Comparison of ENCODE assay signal across 14 cellular contexts in the genomic region with DNA sequence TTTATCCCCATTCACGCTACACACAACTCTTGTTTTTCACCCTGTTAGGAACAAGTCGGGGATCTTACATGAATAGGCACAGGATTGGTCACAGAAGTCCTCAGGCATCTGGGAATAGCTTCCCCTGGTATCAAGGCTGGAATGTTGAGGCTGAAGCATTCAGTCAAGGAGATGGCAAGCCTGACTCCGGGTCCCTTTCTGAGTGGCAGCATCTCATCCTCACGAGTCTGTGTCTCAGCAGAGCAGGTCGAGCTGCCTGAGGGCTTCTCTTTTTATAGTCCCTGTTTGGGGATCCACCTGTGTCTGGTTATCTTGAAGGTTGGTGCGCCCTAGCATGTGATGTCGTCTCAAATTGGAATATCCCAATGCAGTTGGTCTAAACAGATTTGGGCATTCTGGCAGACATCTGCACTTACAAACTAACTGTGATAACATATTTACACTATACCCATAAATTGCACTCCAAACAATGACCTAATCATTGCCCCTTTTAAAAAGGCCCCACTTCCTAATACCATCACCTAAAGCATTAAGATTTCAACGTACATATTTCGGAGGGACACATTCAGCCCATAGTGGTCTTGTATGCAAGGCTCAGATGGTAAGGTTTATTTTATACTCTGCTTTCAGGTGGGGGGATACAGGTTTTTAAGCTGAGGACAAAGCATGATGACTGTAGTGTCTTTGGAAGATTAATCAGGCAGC.
DNase-seq lines count a peak whose midpoint lies in the region; ATAC-seq, FAIRE-seq and TF ChIP-seq lines count a peak whose summit lies in the region.
"Had no signal": no experiment of that assay in that cellular context is flagged by ENCODE, and none has a peak within 500 bp of the region (broad histone marks: within the 10 kb centered on the region; RNA-seq: fewer than 3 reads in every experiment).

No MANE protein-coding gene starts in this region.

- peaks cover 31% of the 10 kb centered on the region for H3K4me1 ChIP-seq in astrocyte (ENCODE audit: insufficient read depth, low read length)

- peaks cover 57% of the 10 kb centered on the region for H3K4me1 Mint-ChIP-seq in activated CD4-positive, alpha-beta T cell treated with anti-CD3 and anti-CD28 coated beads, Interleukin-2, amount 10 ng/mL, durations not matched to agents 7 days and 5 days
- peaks cover 48% of the 10 kb centered on the region for H3K4me1 Mint-ChIP-seq in activated naive CD8-positive, alpha-beta T cell treated with anti-CD3 and anti-CD28 coated beads, Interleukin-2, amount 10 ng/mL, durations not matched to agents 7 days and 5 days
- H3K4me1 Mint-ChIP-seq in activated naive CD8-positive, alpha-beta T cell treated with anti-CD3 and anti-CD28 coated beads for 36 hours = peaks cover 50% of the 10 kb centered on the region
- H3K4me1 Mint-ChIP-seq in astrocyte (ENCODE audit: low read depth, unreplicated experiment) = peaks cover 48% of the 10 kb centered on the region
- peaks cover 12 to 17% of the 10 kb centered on the region in 2 donors for H3K4me1 Mint-ChIP-seq in stimulated activated naive B cell treated with anti-CD40 and anti-IgM and Interleukin-4, amounts not matched to agents 10 μg/mL and 1 μg/mL and 100 μg/mL, for 72 hours

- no peaks in the 10 kb centered on the region for H3K9me3 Mint-ChIP-seq in activated CD4-positive, alpha-beta T cell treated with anti-CD3 and anti-CD28 coated beads, Interleukin-2, amount 10 ng/mL, durations not matched to agents 7 days and 5 days
- peaks cover 3% of the 10 kb centered on the region for H3K9me3 Mint-ChIP-seq in activated naive CD8-positive, alpha-beta T cell treated with anti-CD3 and anti-CD28 coated beads, Interleukin-2, amount 10 ng/mL, durations not matched to agents 7 days and 5 days
- no peaks in the 10 kb centered on the region for H3K9me3 Mint-ChIP-seq in activated naive CD8-positive, alpha-beta T cell treated with anti-CD3 and anti-CD28 coated beads for 36 hours
- H3K9me3 Mint-ChIP-seq in astrocyte (ENCODE audit: unreplicated experiment) = no peaks in the 10 kb centered on the region
- no peaks in the 10 kb centered on the region for H3K9me3 Mint-ChIP-seq in stimulated activated naive B cell treated with anti-CD40 and anti-IgM and Interleukin-4, amounts not matched to agents 10 μg/mL and 1 μg/mL and 100 μg/mL, for 72 hours

- no peaks in the 10 kb centered on the region for H3K27me3 Mint-ChIP-seq in activated CD4-positive, alpha-beta T cell treated with anti-CD3 and anti-CD28 coated beads, Interleukin-2, amount 10 ng/mL, durations not matched to agents 7 days and 5 days
- H3K27me3 Mint-ChIP-seq in activated naive CD8-positive, alpha-beta T cell treated with anti-CD3 and anti-CD28 coated beads, Interleukin-2, amount 10 ng/mL, durations not matched to agents 7 days and 5 days = no peaks in the 10 kb centered on the region
- H3K27me3 Mint-ChIP-seq in activated naive CD8-positive, alpha-beta T cell treated with anti-CD3 and anti-CD28 coated beads for 36 hours = no peaks in the 10 kb centered on the region
- H3K27me3 Mint-ChIP-seq in astrocyte (ENCODE audit: low read depth, unreplicated experiment) = no peaks in the 10 kb centered on the region
- H3K27me3 Mint-ChIP-seq in stimulated activated naive B cell treated with anti-CD40 and anti-IgM and Interleukin-4, amounts not matched to agents 10 μg/mL and 1 μg/mL and 100 μg/mL, for 72 hours = peaks cover 0 to 4% of the 10 kb centered on the region in 2 donors
- H3K27me3 Mint-ChIP-seq: CD4-positive, CD25-positive, alpha-beta regulatory T cell had no signal

- no peak for FAIRE-seq in astrocyte (lab: Jason Lieb, UNC)

- no peaks in the 10 kb centered on the region for H3K36me3 ChIP-seq in astrocyte (ENCODE audit: insufficient read depth, low read length)
- H3K36me3 ChIP-seq: BLaER1 treated with 17β-estradiol and CSF1 and Interleukin-3, amounts not matched to agents 10 nM and 100 nM had no signal

- H3K9me3 ChIP-seq in astrocyte (ENCODE audit: insufficient read depth, low read depth, low read length) = no peaks in the 10 kb centered on the region
- H3K9me3 ChIP-seq: BLaER1 treated with 17β-estradiol and CSF1 and Interleukin-3, amounts not matched to agents 10 nM and 100 nM had no signal

- H3K36me3 Mint-ChIP-seq in activated CD4-positive, alpha-beta T cell treated with anti-CD3 and anti-CD28 coated beads, Interleukin-2, amount 10 ng/mL, durations not matched to agents 7 days and 5 days (ENCODE audit: low read depth) = peaks cover 2% of the 10 kb centered on the region
- H3K36me3 Mint-ChIP-seq in activated naive CD8-positive, alpha-beta T cell treated with anti-CD3 and anti-CD28 coated beads, Interleukin-2, amount 10 ng/mL, durations not matched to agents 7 days and 5 days = peaks cover 1% of the 10 kb centered on the region
- peaks cover 4% of the 10 kb centered on the region for H3K36me3 Mint-ChIP-seq in activated naive CD8-positive, alpha-beta T cell treated with anti-CD3 and anti-CD28 coated beads for 36 hours
- peaks cover 10% of the 10 kb centered on the region for H3K36me3 Mint-ChIP-seq in astrocyte (ENCODE audit: low read depth, unreplicated experiment)
- no peaks in the 10 kb centered on the region for H3K36me3 Mint-ChIP-seq in stimulated activated naive B cell treated with anti-CD40 and anti-IgM and Interleukin-4, amounts not matched to agents 10 μg/mL and 1 μg/mL and 100 μg/mL, for 72 hours
- H3K36me3 Mint-ChIP-seq: CD4-positive, CD25-positive, alpha-beta regulatory T cell had no signal

- no peak overlapping the region for H3K4me3 Mint-ChIP-seq in activated CD4-positive, alpha-beta T cell treated with anti-CD3 and anti-CD28 coated beads, Interleukin-2, amount 10 ng/mL, durations not matched to agents 7 days and 5 days
- H3K4me3 Mint-ChIP-seq in activated naive CD8-positive, alpha-beta T cell treated with anti-CD3 and anti-CD28 coated beads, Interleukin-2, amount 10 ng/mL, durations not matched to agents 7 days and 5 days = no peak overlapping the region
- H3K4me3 Mint-ChIP-seq in activated naive CD8-positive, alpha-beta T cell treated with anti-CD3 and anti-CD28 coated beads for 36 hours = no peak overlapping the region
- H3K4me3 Mint-ChIP-seq in astrocyte (ENCODE audit: unreplicated experiment) = peak overlapping the region; percentile 23
- no peak overlapping the region for H3K4me3 Mint-ChIP-seq in stimulated activated naive B cell treated with anti-CD40 and anti-IgM and Interleukin-4, amounts not matched to agents 10 μg/mL and 1 μg/mL and 100 μg/mL, for 72 hours

- no peaks in the 10 kb centered on the region for H3K79me2 ChIP-seq in astrocyte (ENCODE audit: insufficient read depth, low read length)

- POLR2A ChIA-PET in activated CD4-positive, alpha-beta T cell treated with anti-CD3 and anti-CD28 coated beads, Interleukin-2, amount 10 ng/mL, durations not matched to agents 7 days and 5 days (lab: Charles Lee) = no interaction called here
- POLR2A ChIA-PET in activated naive CD8-positive, alpha-beta T cell treated with anti-CD3 and anti-CD28 coated beads, Interleukin-2, amount 10 ng/mL, durations not matched to agents 7 days and 5 days (lab: Charles Lee) = no interaction called here

- H3K27me3 ChIP-seq in astrocyte (ENCODE audit: insufficient read depth, low read length) = no peaks in the 10 kb centered on the region
- H3K27me3 ChIP-seq: BLaER1 treated with 17β-estradiol and CSF1 and Interleukin-3, amounts not matched to agents 10 nM and 100 nM had no signal

- H3K4me2 ChIP-seq in astrocyte (ENCODE audit: low read length) = no peak overlapping the region
- H3K4me2 ChIP-seq: BLaER1 treated with 17β-estradiol and CSF1 and Interleukin-3, amounts not matched to agents 10 nM and 100 nM had no signal

- no peak for ATAC-seq in activated naive CD8-positive, alpha-beta T cell treated with anti-CD3 and anti-CD28 coated beads, Interleukin-2, amount 10 ng/mL, durations not matched to agents 7 days and 5 days (ENCODE audit: low read depth)
- no peak for ATAC-seq in stimulated activated naive B cell treated with anti-CD40 and anti-IgM and Interleukin-4, amounts not matched to agents 10 μg/mL and 1 μg/mL and 100 μg/mL, for 72 hours (replicated peaks)

- no peak overlapping the region for H3K9ac ChIP-seq in astrocyte (ENCODE audit: low read length)
- H3K9ac ChIP-seq: BLaER1 treated with 17β-estradiol and CSF1 and Interleukin-3, amounts not matched to agents 10 nM and 100 nM; GM23248 had no signal

- H2AFZ ChIP-seq in astrocyte (ENCODE audit: low read depth, low read length) = no peak overlapping the region
- H2AFZ ChIP-seq: GM23248 had no signal

- no peak for DNase-seq in activated CD4-positive, alpha-beta T cell treated with anti-CD3 and anti-CD28 coated beads, Interleukin-2, amount 10 ng/mL, durations not matched to agents 7 days and 5 days
- no peak for DNase-seq in activated CD4-positive, alpha-beta T cell treated with anti-CD3 and anti-CD28 coated beads for 1 hour
- no peak for DNase-seq in activated naive CD8-positive, alpha-beta T cell treated with anti-CD3 and anti-CD28 coated beads, Interleukin-2, amount 10 ng/mL, durations not matched to agents 7 days and 5 days
- no peak for DNase-seq in activated naive CD8-positive, alpha-beta T cell treated with anti-CD3 and anti-CD28 coated beads for 36 hours
- no peak for DNase-seq in astrocyte (ENCODE audit: low read depth)
- no peak for DNase-seq in stimulated activated naive B cell treated with anti-CD40 and anti-IgM and Interleukin-4, amounts not matched to agents 10 μg/mL and 1 μg/mL and 100 μg/mL, for 72 hours
- no peak for DNase-seq in effector CD8-positive, alpha-beta T cell (lab: John Stamatoyannopoulos, UW)
- DNase-seq: 8988T; CD4-positive, CD25-positive, alpha-beta regulatory T cell; DMS53; GF-D8; GM23248; H7 had no signal

- H3K27ac Mint-ChIP-seq in activated CD4-positive, alpha-beta T cell treated with anti-CD3 and anti-CD28 coated beads, Interleukin-2, amount 10 ng/mL, durations not matched to agents 7 days and 5 days = peak overlapping the region; percentile 41
- peak overlapping the region; percentile 27 for H3K27ac Mint-ChIP-seq in activated naive CD8-positive, alpha-beta T cell treated with anti-CD3 and anti-CD28 coated beads, Interleukin-2, amount 10 ng/mL, durations not matched to agents 7 days and 5 days
- no peak overlapping the region for H3K27ac Mint-ChIP-seq in activated naive CD8-positive, alpha-beta T cell treated with anti-CD3 and anti-CD28 coated beads for 36 hours
- no peak overlapping the region for H3K27ac Mint-ChIP-seq in astrocyte (ENCODE audit: unreplicated experiment)
- H3K27ac Mint-ChIP-seq in stimulated activated naive B cell treated with anti-CD40 and anti-IgM and Interleukin-4, amounts not matched to agents 10 μg/mL and 1 μg/mL and 100 μg/mL, for 72 hours = no peak overlapping the region

- H4K20me1 ChIP-seq in astrocyte (ENCODE audit: insufficient read depth, low read length) = no peaks in the 10 kb centered on the region
- H4K20me1 ChIP-seq: BLaER1 treated with 17β-estradiol and CSF1 and Interleukin-3, amounts not matched to agents 10 nM and 100 nM had no signal

- H3K4me3 ChIP-seq in astrocyte (ENCODE audit: insufficient read depth, low read depth, low read length) = no peak overlapping the region
- H3K4me3 ChIP-seq: BLaER1 treated with 17β-estradiol and CSF1 and Interleukin-3, amounts not matched to agents 10 nM and 100 nM; GM23248 had no signal

- H3K27ac ChIP-seq in astrocyte (ENCODE audit: low read depth, low read length) = no peak overlapping the region
- H3K27ac ChIP-seq: BLaER1 treated with 17β-estradiol and CSF1 and Interleukin-3, amounts not matched to agents 10 nM and 100 nM; GM23248 had no signal

- TF ChIP-seq CTCF in astrocyte (IDR thresholded peaks at IDR 0.05; ENCODE audit: insufficient read depth, low read depth, low read length) = no peak

- CTCF ChIA-PET in activated CD4-positive, alpha-beta T cell treated with anti-CD3 and anti-CD28 coated beads, Interleukin-2, amount 10 ng/mL, durations not matched to agents 7 days and 5 days (lab: Charles Lee) = interaction anchor here (1.1 to 1.3 kb wide), 2 partner anchors 11 to 15 kb away, joined by 3 to 6 read pairs; no protein-coding TSS in a partner anchor

Comparison
In these comparisons a context has a peak if more than half of its experiments do, and no peak if none do; other contexts are left out.
1. H3K27ac Mint-ChIP-seq: peak in activated CD4-positive, alpha-beta T cell treated with anti-CD3 and anti-CD28 coated beads, Interleukin-2, amount 10 ng/mL, durations not matched to agents 7 days and 5 days (single experiment) and activated naive CD8-positive, alpha-beta T cell treated with anti-CD3 and anti-CD28 coated beads, Interleukin-2, amount 10 ng/mL, durations not matched to agents 7 days and 5 days (single experiment); none in activated naive CD8-positive, alpha-beta T cell treated with anti-CD3 and anti-CD28 coated beads for 36 hours (single experiment), astrocyte (single experiment) and stimulated activated naive B cell treated with anti-CD40 and anti-IgM and Interleukin-4, amounts not matched to agents 10 μg/mL and 1 μg/mL and 100 μg/mL, for 72 hours (single experiment).